In the genomic region with DNA sequence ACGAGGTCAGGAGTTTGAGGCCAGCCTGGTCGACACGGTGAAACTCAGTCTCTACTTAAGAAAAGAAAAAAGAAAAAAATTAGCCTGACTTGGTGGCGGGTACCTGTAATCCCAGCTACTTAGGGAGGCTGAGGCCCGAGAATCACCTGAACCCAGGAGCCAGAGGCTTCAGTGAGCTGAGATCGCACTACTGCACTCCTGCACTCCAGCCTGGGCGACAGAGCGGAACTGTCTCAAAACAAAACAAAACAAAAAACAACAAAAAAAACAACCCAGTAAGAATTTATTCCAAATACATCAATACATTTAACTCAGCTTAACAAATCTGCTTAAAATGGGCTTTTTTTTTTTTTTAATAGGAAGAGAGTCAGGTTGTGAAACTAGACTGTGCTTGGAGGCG, we compare ENCODE assay signal across 15 cellular contexts. TPM values are rescaled to one million over a fixed set of nuclear protein-coding genes. Genes with fewer than 3 reads are reported as not detected.
DNase-seq lines count a peak whose midpoint lies in the region; ATAC-seq and TF ChIP-seq lines count a peak whose summit lies in the region.
"Had no signal": no experiment of that assay in that cellular context is flagged by ENCODE, and none has a peak within 500 bp of the region (broad histone marks: within the 10 kb centered on the region; RNA-seq: fewer than 3 reads in every experiment).

No MANE protein-coding gene starts in this region.

- no peak for TF ChIP-seq CTCF in activated B cell treated with CpG ODN at 0.5 μM for 24 hours (IDR thresholded peaks at IDR 0.05)
- no peak for TF ChIP-seq CTCF in natural killer cell (IDR thresholded peaks at IDR 0.05)
- no peak for TF ChIP-seq CTCF in omental fat pad (IDR thresholded peaks at IDR 0.05)

- no peaks in the 10 kb centered on the region for H3K9me3 Mint-ChIP-seq in stimulated activated naive CD8-positive, alpha-beta T cell treated with anti-CD3 and anti-CD28 coated beads, Interleukin-15, Interleukin-2, amounts not matched to agents 100 ng/mL and 50 ng/mL, for 24 hours
- H3K9me3 Mint-ChIP-seq in activated B cell treated with CpG ODN at 0.5 μM for 24 hours: no peaks in the 10 kb centered on the region
- no peaks in the 10 kb centered on the region for H3K9me3 Mint-ChIP-seq in natural killer cell

- CTCF ChIA-PET in activated B cell treated with CpG ODN at 0.5 μM for 24 hours (lab: Charles Lee): interaction anchor here (1.4 kb wide), 1 partner anchor 23 kb away, joined by 4 read pairs; the partner anchor contains the start of gene KANSL1

- H3K9me3 ChIP-seq in SJCRH30 (replicated peaks): no peaks in the 10 kb centered on the region
- H3K9me3 ChIP-seq: BE2C, Peyer's patch had no signal

- peaks cover 62% of the 10 kb centered on the region for H3K36me3 Mint-ChIP-seq in stimulated activated naive CD8-positive, alpha-beta T cell treated with anti-CD3 and anti-CD28 coated beads, Interleukin-15, Interleukin-2, amounts not matched to agents 100 ng/mL and 50 ng/mL, for 24 hours (ENCODE audit: low read depth)
- H3K36me3 Mint-ChIP-seq in activated B cell treated with CpG ODN at 0.5 μM for 24 hours (ENCODE audit: low read depth) (peaks cover 69% of the 10 kb centered on the region), natural killer cell (peaks cover 10% of the 10 kb centered on the region)

- no peak overlapping the region for H3K27ac ChIP-seq in SJCRH30
- H3K27ac ChIP-seq: Peyer's patch had no signal

- intact Hi-C loops in activated B cell treated with CpG ODN at 0.5 μM for 24 hours (cut with micrococcal nuclease): no loop called here
- intact Hi-C loops in natural killer cell (cut with micrococcal nuclease): loop anchor here (10.0 kb wide), 1 partner anchor 65 kb away; no protein-coding TSS in a partner anchor

- POLR2A ChIA-PET in activated B cell treated with CpG ODN at 0.5 μM for 24 hours (lab: Charles Lee): no interaction called here

- H3K4me3 ChIP-seq in SJCRH30: no peak overlapping the region
- H3K4me3 ChIP-seq: Peyer's patch had no signal

- H3K4me3 Mint-ChIP-seq in stimulated activated naive CD8-positive, alpha-beta T cell treated with anti-CD3 and anti-CD28 coated beads, Interleukin-15, Interleukin-2, amounts not matched to agents 100 ng/mL and 50 ng/mL, for 24 hours: no peak overlapping the region
- H3K4me3 Mint-ChIP-seq in activated B cell treated with CpG ODN at 0.5 μM for 24 hours: no peak overlapping the region
- peak overlapping the region; percentile 13 for H3K4me3 Mint-ChIP-seq in natural killer cell

- no peak for DNase-seq in stimulated activated naive CD8-positive, alpha-beta T cell treated with anti-CD3 and anti-CD28 coated beads, Interleukin-15, Interleukin-2, amounts not matched to agents 100 U/mL and 50 U/mL, for 24 hours
- no peak for DNase-seq in activated B cell treated with CpG ODN at 0.5 μM for 24 hours
- no peak for DNase-seq in natural killer cell
- DNase-seq in omental fat pad (ENCODE audit: low spot score): no peak
- no peak for DNase-seq in SJCRH30
- DNase-seq in cerebellum (ENCODE audit: low spot score): no peak
- DNase-seq: BE2C, MV-4-11, NCI-H1436, NCI-H2029 treated with DMSO at 0.1 percent for 48 hours, NCI-H510A treated with DMSO at 0.1 percent for 48 hours, Peyer's patch, SHP77 had no signal

- peaks cover 53% of the 10 kb centered on the region for H3K36me3 ChIP-seq in SJCRH30

- H3K27me3 Mint-ChIP-seq in stimulated activated naive CD8-positive, alpha-beta T cell treated with anti-CD3 and anti-CD28 coated beads, Interleukin-15, Interleukin-2, amounts not matched to agents 100 ng/mL and 50 ng/mL, for 24 hours: no peaks in the 10 kb centered on the region
- H3K27me3 Mint-ChIP-seq in activated B cell treated with CpG ODN at 0.5 μM for 24 hours (no peaks in the 10 kb centered on the region), natural killer cell (ENCODE audit: low read depth in 2 of 2) (no peaks in the 10 kb centered on the region)

- H3K27ac Mint-ChIP-seq in stimulated activated naive CD8-positive, alpha-beta T cell treated with anti-CD3 and anti-CD28 coated beads, Interleukin-15, Interleukin-2, amounts not matched to agents 100 ng/mL and 50 ng/mL, for 24 hours: peak overlapping the region; percentile 38
- H3K27ac Mint-ChIP-seq in activated B cell treated with CpG ODN at 0.5 μM for 24 hours (peak overlapping the region; percentile 41), natural killer cell (peak overlapping the region; percentile 21 to 51)

- H3K4me1 ChIP-seq in SJCRH30: no peaks in the 10 kb centered on the region
- H3K4me1 ChIP-seq: BE2C had no signal

- no peaks in the 10 kb centered on the region for H3K27me3 ChIP-seq in SJCRH30
- H3K27me3 ChIP-seq: BE2C, Peyer's patch had no signal

- peaks cover 81% of the 10 kb centered on the region for H3K4me1 Mint-ChIP-seq in stimulated activated naive CD8-positive, alpha-beta T cell treated with anti-CD3 and anti-CD28 coated beads, Interleukin-15, Interleukin-2, amounts not matched to agents 100 ng/mL and 50 ng/mL, for 24 hours (ENCODE audit: low read depth)
- peaks cover 67% of the 10 kb centered on the region for H3K4me1 Mint-ChIP-seq in activated B cell treated with CpG ODN at 0.5 μM for 24 hours
- peaks cover 69 to 81% of the 10 kb centered on the region in 2 donors for H3K4me1 Mint-ChIP-seq in natural killer cell

- ATAC-seq in stimulated activated naive CD8-positive, alpha-beta T cell treated with anti-CD3 and anti-CD28 coated beads, Interleukin-15, Interleukin-2, amounts not matched to agents 100 U/mL and 50 U/mL, for 24 hours: no peak
- ATAC-seq in activated B cell treated with CpG ODN at 0.5 μM for 24 hours (ENCODE audit: low read depth) (no peak), natural killer cell (no peak), omental fat pad (ENCODE audit: low FRiP score) (no peak)
- ATAC-seq: HCT116 had no signal

RNA-seq across cellular contexts. Expression of gene KANSL1, which starts 23.3 kb away (rescaled TPM):
- total RNA-seq in activated B cell treated with CpG ODN at 0.5 μM for 24 hours (127 and 152 TPM in 2 replicates), natural killer cell (100 to 1,000 TPM; 202 to 240 (median 220) TPM), omental fat pad (100 to 1,000 TPM in 1 of 4 donors, 10 to 100 TPM in 3; 48.9 to 109 (median 57.4) TPM), cerebellum (197 TPM)
- 73.3 and 79.0 TPM in 2 replicates for total RNA-seq in SJCRH30 (2014; rRNA removed; shearing (Covaris generic))
